16 cellular contexts compared by ENCODE assay signal in the genomic region with DNA sequence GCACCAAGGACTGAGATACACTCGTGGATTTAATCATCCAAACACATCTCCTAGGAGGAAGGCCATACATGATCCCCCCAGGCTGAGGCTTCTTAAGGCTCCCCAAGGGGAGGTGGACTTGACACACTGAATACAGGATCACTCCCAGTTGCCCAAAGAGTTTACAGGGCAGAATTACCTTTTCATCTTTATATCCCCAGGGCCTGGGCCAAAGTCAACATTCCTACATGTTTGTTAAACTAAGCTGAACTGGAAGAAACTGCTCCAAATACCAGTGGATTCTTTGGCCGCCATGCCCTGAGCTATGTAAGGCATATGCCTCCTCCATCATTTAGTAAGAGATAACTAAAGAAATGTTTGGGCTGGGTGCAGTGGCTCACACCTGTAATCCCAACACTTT. TPM values are rescaled to one million over a fixed set of nuclear protein-coding genes. Genes with fewer than 3 reads are reported as not detected.
A peak's percentile ranks its signal among the peaks of the same experiment; 100 is the strongest.
DNase-seq lines count a peak whose midpoint lies in the region; ATAC-seq, FAIRE-seq and TF ChIP-seq lines count a peak whose summit lies in the region.
"Had no signal": no experiment of that assay in that cellular context is flagged by ENCODE, and none has a peak within 500 bp of the region (broad histone marks: within the 10 kb centered on the region; RNA-seq: fewer than 3 reads in every experiment).

No MANE protein-coding gene starts in this region.

- CTCF ChIA-PET in CD8-positive, alpha-beta T cell (lab: Charles Lee): interaction anchor here (0.7 to 2.4 kb wide), 2 partner anchors 10 to 13 kb away, joined by 3 to 7 read pairs; no protein-coding TSS in a partner anchor

- H3K9ac ChIP-seq in H9 (ENCODE audit: extremely low read depth, insufficient read length, low read length): no peak overlapping the region
- H3K9ac ChIP-seq: BLaER1 had no signal

- no peak overlapping the region for H3K4me2 ChIP-seq in H9 (ENCODE audit: insufficient read depth, insufficient read length, low read length)
- H3K4me2 ChIP-seq: smooth muscle cell had no signal

- no peak overlapping the region for H4K5ac ChIP-seq in H9 (ENCODE audit: insufficient read length, low read depth, low read length)

- H3K4me3 ChIP-seq in CD8-positive, alpha-beta T cell (ENCODE audit: low read depth, low read length): no peak overlapping the region
- H3K4me3 ChIP-seq: BLaER1, smooth muscle cell, thyroid gland had no signal

- H2BK15ac ChIP-seq in H9 (ENCODE audit: low read depth, low read length): no peak overlapping the region

- H3K23me2 ChIP-seq in H9 (ENCODE audit: insufficient read length, low read depth, low read length, poor library complexity, severe bottlenecking): no peaks in the 10 kb centered on the region

- H3K4ac ChIP-seq in H9 (ENCODE audit: low read depth, low read length): no peak overlapping the region

- no peaks in the 10 kb centered on the region for H3K9me3 Mint-ChIP-seq in CD8-positive, alpha-beta T cell
- H3K9me3 Mint-ChIP-seq in H9: no peaks in the 10 kb centered on the region; a peak in 2 of 5 replicates
- H3K9me3 Mint-ChIP-seq in activated naive CD8-positive, alpha-beta T cell treated with anti-CD3 and anti-CD28 coated beads, Interleukin-2, amount 50 U/mL, for 24 hours: no peaks in the 10 kb centered on the region
- H3K9me3 Mint-ChIP-seq in naive thymus-derived CD8-positive, alpha-beta T cell: peaks cover 0 to 9% (median 0%) of the 10 kb centered on the region in 9 donors
- H3K9me3 Mint-ChIP-seq: natural killer cell had no signal

- no peaks in the 10 kb centered on the region for H3K79me2 ChIP-seq in H9 (ENCODE audit: insufficient read depth, low read length)

- no peaks in the 10 kb centered on the region for H4K20me1 ChIP-seq in H9 (ENCODE audit: control insufficient read depth, insufficient read depth, insufficient read length)
- H4K20me1 ChIP-seq: BLaER1 had no signal

- H2BK12ac ChIP-seq in H9 (ENCODE audit: insufficient read length, low read depth, low read length): peak overlapping the region; percentile 25

- H2AK5ac ChIP-seq in H9 (ENCODE audit: insufficient read length, low read length): no peak overlapping the region

- WGBS in H9 (ENCODE audit: extremely low coverage, insufficient read length, low lambda C conversion rate): no CpG with 5 or more reads among the region's 2 CpGs

- H3K79me1 ChIP-seq in H9 (ENCODE audit: insufficient read depth, low read depth, low read length, poor library complexity, severe bottlenecking): no peaks in the 10 kb centered on the region

- H2BK120ac ChIP-seq in H9 (ENCODE audit: low read depth, low read length, poor library complexity, severe bottlenecking): peak overlapping the region; percentile 1

- no peak for TF ChIP-seq CTCF in CD8-positive, alpha-beta T cell (IDR thresholded peaks at IDR 0.05)
- TF ChIP-seq CTCF in H9 (conservative IDR thresholded peaks at IDR 0.05): no peak

- H3K23ac ChIP-seq in H9 (ENCODE audit: insufficient read length, low read depth, low read length): no peak overlapping the region

- no peaks in the 10 kb centered on the region for H3K27me3 ChIP-seq in CD8-positive, alpha-beta T cell (ENCODE audit: insufficient read depth, low read length)
- H3K27me3 ChIP-seq in H9 (ENCODE audit: insufficient read depth, low read length): no peaks in the 10 kb centered on the region
- H3K27me3 ChIP-seq: BLaER1, thyroid gland had no signal

- no peak for FAIRE-seq in HTR-8/SVneo (lab: Jason Lieb, UNC)

- H4K91ac ChIP-seq in H9 (ENCODE audit: insufficient read length, low read depth, low read length): no peak overlapping the region

- H3K14ac ChIP-seq in H9 (ENCODE audit: insufficient read depth, low read length): no peak overlapping the region

- H3K18ac ChIP-seq in H9 (ENCODE audit: insufficient read length, low read depth, low read length): no peak overlapping the region

- intact Hi-C loops in CD8-positive, alpha-beta T cell (cut with DNase I, micrococcal nuclease): loop anchor here in 1 of 2 experiments (2.0 kb wide), 1 partner anchor 13 kb away; no protein-coding TSS in a partner anchor

- no peak overlapping the region for H2BK20ac ChIP-seq in H9 (ENCODE audit: low read depth, low read length, poor library complexity, severe bottlenecking)

- DNase-seq in CD8-positive, alpha-beta T cell: no peak
- DNase-seq in H9 (no peak), OCI-M1 (lab: John Stamatoyannopoulos, UW) (no peak), HTR-8/SVneo (ENCODE audit: insufficient read length, low spot score) (no peak), DMS153 treated with DMSO at 0.1 percent for 48 hours (lab: John Stamatoyannopoulos, UW; ENCODE audit: unreplicated experiment) (no peak)
- DNase-seq in activated naive CD8-positive, alpha-beta T cell treated with anti-CD3 and anti-CD28 coated beads, Interleukin-2, amount 50 U/mL, for 24 hours: no peak
- no peak for DNase-seq in naive thymus-derived CD8-positive, alpha-beta T cell
- DNase-seq: DND-41, natural killer cell, NCI-H187 treated with DMSO at 0.1 percent for 48 hours, SHP77, thyroid gland had no signal

- H3K56ac ChIP-seq in H9 (ENCODE audit: insufficient read length, low read depth, low read length): no peak overlapping the region

- peaks cover 42% of the 10 kb centered on the region for H3K4me1 ChIP-seq in CD8-positive, alpha-beta T cell (ENCODE audit: insufficient read depth, low read length)
- peaks cover 17% of the 10 kb centered on the region for H3K4me1 ChIP-seq in H9 (ENCODE audit: insufficient read depth, low read length)

- POLR2A ChIA-PET in CD8-positive, alpha-beta T cell (lab: Charles Lee): no interaction called here
- POLR2A ChIA-PET in naive thymus-derived CD8-positive, alpha-beta T cell (lab: Charles Lee): interaction anchor here (3.8 kb wide), 1 partner anchor 14 kb away, joined by 14 read pairs; no protein-coding TSS in a partner anchor

- no peaks in the 10 kb centered on the region for H3K27me3 Mint-ChIP-seq in CD8-positive, alpha-beta T cell (ENCODE audit: low read depth)
- H3K27me3 Mint-ChIP-seq in H9 (ENCODE audit: low read depth): no peaks in the 10 kb centered on the region
- H3K27me3 Mint-ChIP-seq in activated naive CD8-positive, alpha-beta T cell treated with anti-CD3 and anti-CD28 coated beads, Interleukin-2, amount 50 U/mL, for 24 hours: no peaks in the 10 kb centered on the region
- H3K27me3 Mint-ChIP-seq in naive thymus-derived CD8-positive, alpha-beta T cell: no peaks in the 10 kb centered on the region
- H3K27me3 Mint-ChIP-seq: progenitor cell of endocrine pancreas had no signal

- peak overlapping the region; percentile 45 for H3T11ph ChIP-seq in H9 (ENCODE audit: low read length)

- peaks cover 60% of the 10 kb centered on the region for H3K4me1 Mint-ChIP-seq in CD8-positive, alpha-beta T cell (ENCODE audit: low read depth)
- H3K4me1 Mint-ChIP-seq in H9: peaks cover 61 to 62% of the 10 kb centered on the region in 2 experiments
- H3K4me1 Mint-ChIP-seq in activated naive CD8-positive, alpha-beta T cell treated with anti-CD3 and anti-CD28 coated beads, Interleukin-2, amount 50 U/mL, for 24 hours: peaks cover 88% of the 10 kb centered on the region
- peaks cover 29 to 88% (median 59%) of the 10 kb centered on the region in 4 donors for H3K4me1 Mint-ChIP-seq in naive thymus-derived CD8-positive, alpha-beta T cell

- H2AFZ ChIP-seq in H9 (ENCODE audit: low read length): no peak overlapping the region

- H3K27ac Mint-ChIP-seq in CD8-positive, alpha-beta T cell: peak overlapping the region; percentile 66
- peak overlapping the region in 2 of 3 experiments; percentile 22 to 40; a peak in 4 of 7 replicates for H3K27ac Mint-ChIP-seq in H9
- H3K27ac Mint-ChIP-seq in activated naive CD8-positive, alpha-beta T cell treated with anti-CD3 and anti-CD28 coated beads, Interleukin-2, amount 50 U/mL, for 24 hours: peak overlapping the region; percentile 90
- peak overlapping the region; percentile 65 to 98 (median 96) for H3K27ac Mint-ChIP-seq in naive thymus-derived CD8-positive, alpha-beta T cell
- H3K27ac Mint-ChIP-seq: natural killer cell, progenitor cell of endocrine pancreas had no signal

- no peak overlapping the region for H3K27ac ChIP-seq in CD8-positive, alpha-beta T cell (ENCODE audit: low read depth, low read length)
- H3K27ac ChIP-seq in H9 (ENCODE audit: insufficient read length, low read depth, low read length): no peak overlapping the region
- H3K27ac ChIP-seq: thyroid gland had no signal

- H3K36me3 ChIP-seq in CD8-positive, alpha-beta T cell (ENCODE audit: insufficient read depth, low read length): no peaks in the 10 kb centered on the region
- H3K36me3 ChIP-seq: BLaER1, thyroid gland had no signal

- no peaks in the 10 kb centered on the region for H3K9me3 ChIP-seq in CD8-positive, alpha-beta T cell (ENCODE audit: low read length)
- no peaks in the 10 kb centered on the region for H3K9me3 ChIP-seq in H9 (ENCODE audit: control insufficient read depth, low read depth, low read length)
- H3K9me3 ChIP-seq: thyroid gland had no signal

- H2BK5ac ChIP-seq in H9 (ENCODE audit: insufficient read length, low read length): no peak overlapping the region

- ATAC-seq in CD8-positive, alpha-beta T cell: no peak
- no peak for ATAC-seq in activated naive CD8-positive, alpha-beta T cell treated with anti-CD3 and anti-CD28 coated beads, Interleukin-2, amount 50 U/mL, for 24 hours
- ATAC-seq in naive thymus-derived CD8-positive, alpha-beta T cell: no peak
- ATAC-seq: activated CD4-positive, CD25-positive, alpha-beta regulatory T cell treated with anti-CD3 and anti-CD28 coated beads, Interleukin-2, amount 50 U/mL, for 24 hours; natural killer cell had no signal

- no peaks in the 10 kb centered on the region for H3K36me3 Mint-ChIP-seq in CD8-positive, alpha-beta T cell
- 0 out of 7 replicates have a peak, but pooled peaks cover 0 to 4% (median 0%) of the 10 kb centered on the region in 3 experiments for H3K36me3 Mint-ChIP-seq in H9 (ENCODE audit: insufficient read depth in 1 of 3, low read depth in 3 of 3)
- H3K36me3 Mint-ChIP-seq in activated naive CD8-positive, alpha-beta T cell treated with anti-CD3 and anti-CD28 coated beads, Interleukin-2, amount 50 U/mL, for 24 hours (ENCODE audit: low read depth): peaks cover 5% of the 10 kb centered on the region
- peaks cover 0 to 3% (median 0%) of the 10 kb centered on the region in 3 donors for H3K36me3 Mint-ChIP-seq in naive thymus-derived CD8-positive, alpha-beta T cell
- H3K36me3 Mint-ChIP-seq: natural killer cell had no signal

- H4K8ac ChIP-seq in H9 (replicated peaks; ENCODE audit: insufficient read length, low read depth, low read length): no peak overlapping the region

- H3K4me3 Mint-ChIP-seq in CD8-positive, alpha-beta T cell: no peak overlapping the region
- H3K4me3 Mint-ChIP-seq in H9: peak overlapping the region in 1 of 2 experiments; percentile 16; a peak in 1 of 5 replicates
- no peak overlapping the region for H3K4me3 Mint-ChIP-seq in activated naive CD8-positive, alpha-beta T cell treated with anti-CD3 and anti-CD28 coated beads, Interleukin-2, amount 50 U/mL, for 24 hours
- peak overlapping the region in 3 of 10 donors; percentile 36 to 77 (median 41) for H3K4me3 Mint-ChIP-seq in naive thymus-derived CD8-positive, alpha-beta T cell
- H3K4me3 Mint-ChIP-seq: natural killer cell had no signal

RNA-seq across cellular contexts. Expression of a gene that starts 22.2 kb away (rescaled TPM):
- total RNA-seq in CD8-positive, alpha-beta T cell: 10 to 100 TPM; 48.8 to 50.7 TPM
- total RNA-seq in H9 (2021): 18.4 and 20.5 TPM in 2 replicates
- total RNA-seq in naive thymus-derived CD8-positive, alpha-beta T cell: 10 to 100 TPM; 65.3 to 67.1 TPM
- 100 to 1,000 TPM; 121 to 130 (median 123) TPM for polyA plus RNA-seq in naive thymus-derived CD8-positive, alpha-beta T cell

RNA-seq across cellular contexts. Expression of a gene that starts 39.2 kb away (rescaled TPM):
- total RNA-seq in CD8-positive, alpha-beta T cell: 10 to 100 TPM; 36.0 to 39.1 TPM
- total RNA-seq in H9 (2021): 382 and 390 TPM in 2 replicates
- total RNA-seq in naive thymus-derived CD8-positive, alpha-beta T cell: 10 to 100 TPM; 56.6 to 57.1 TPM
- 10 to 100 TPM; 29.9 to 37.2 (median 35.0) TPM for polyA plus RNA-seq in naive thymus-derived CD8-positive, alpha-beta T cell

Comparison
In these comparisons a context has a peak if more than half of its experiments do, and no peak if none do; other contexts are left out.
1. H3K27ac Mint-ChIP-seq: peak in every context shown above with its lines; median percentile 96 in naive thymus-derived CD8-positive, alpha-beta T cell; 90 in activated naive CD8-positive, alpha-beta T cell treated with anti-CD3 and anti-CD28 coated beads, Interleukin-2, amount 50 U/mL, for 24 hours; 66 in CD8-positive, alpha-beta T cell; 31 in H9.